ENCODE assay signal across 8 cellular contexts in genomic region chr11:64778473-64779298, GRCh38. TPM values are rescaled to one million over a fixed set of nuclear protein-coding genes. Genes with fewer than 3 reads are reported as not detected.
DNase-seq lines count a peak whose midpoint lies in the region; TF ChIP-seq lines count a peak whose summit lies in the region.

TSS of gene SF1 (minus strand) at chr11:64778542. CDS start at chr11:64778392, 150 bp downstream.

- TF ChIP-seq CTCF in fibroblast of the aortic adventitia (IDR thresholded peaks at IDR 0.05; ENCODE audit: insufficient read depth, low read length) = no peak
- TF ChIP-seq CTCF in nephron (IDR thresholded peaks at IDR 0.05; ENCODE audit: unreplicated experiment in 3 of 3) = no peak

- H3K4me3 ChIP-seq in H7 (ENCODE audit: insufficient read depth, low read depth, low read length) = peak within 1 kb of the TSS; percentile 91
- peak within 1 kb of the TSS; percentile 97 for H3K4me3 ChIP-seq in fibroblast of the aortic adventitia (ENCODE audit: low read depth, low read length)

- H3K4me3 Mint-ChIP-seq in nephron = peak within 1 kb of the TSS; percentile 86 to 99 (median 98)
- peak within 1 kb of the TSS; percentile 95 for H3K4me3 Mint-ChIP-seq in stimulated activated naive CD8-positive, alpha-beta T cell treated with anti-CD3 and anti-CD28 coated beads, Interleukin-15, Interleukin-2, amounts not matched to agents 100 ng/mL and 50 ng/mL, for 24 hours

- H3K36me3 Mint-ChIP-seq in nephron (ENCODE audit: low read depth) = peaks cover 38% of the 10 kb centered on the region
- H3K36me3 Mint-ChIP-seq in stimulated activated naive CD8-positive, alpha-beta T cell treated with anti-CD3 and anti-CD28 coated beads, Interleukin-15, Interleukin-2, amounts not matched to agents 100 ng/mL and 50 ng/mL, for 24 hours (ENCODE audit: low read depth) = peaks cover 57% of the 10 kb centered on the region

- no peaks in the 10 kb centered on the region for H3K27me3 ChIP-seq in H7 (ENCODE audit: control insufficient read depth, insufficient read depth, low read length)

- H3K27ac Mint-ChIP-seq in nephron = peak within 1 kb of the TSS; percentile 96 to 98 (median 98)
- H3K27ac Mint-ChIP-seq in stimulated activated naive CD8-positive, alpha-beta T cell treated with anti-CD3 and anti-CD28 coated beads, Interleukin-15, Interleukin-2, amounts not matched to agents 100 ng/mL and 50 ng/mL, for 24 hours = peak within 1 kb of the TSS; percentile 99

- H3K9me3 Mint-ChIP-seq in nephron = no peaks in the 10 kb centered on the region
- no peaks in the 10 kb centered on the region for H3K9me3 Mint-ChIP-seq in stimulated activated naive CD8-positive, alpha-beta T cell treated with anti-CD3 and anti-CD28 coated beads, Interleukin-15, Interleukin-2, amounts not matched to agents 100 ng/mL and 50 ng/mL, for 24 hours

- H3K27me3 Mint-ChIP-seq in nephron (ENCODE audit: low read depth) = no peaks in the 10 kb centered on the region
- no peaks in the 10 kb centered on the region for H3K27me3 Mint-ChIP-seq in stimulated activated naive CD8-positive, alpha-beta T cell treated with anti-CD3 and anti-CD28 coated beads, Interleukin-15, Interleukin-2, amounts not matched to agents 100 ng/mL and 50 ng/mL, for 24 hours

- H3K36me3 ChIP-seq in H7 (replicated peaks; ENCODE audit: control insufficient read depth, insufficient read depth, low read length) = peaks cover 29% of the 10 kb centered on the region

- peaks cover 40% of the 10 kb centered on the region for H3K4me1 Mint-ChIP-seq in nephron
- H3K4me1 Mint-ChIP-seq in stimulated activated naive CD8-positive, alpha-beta T cell treated with anti-CD3 and anti-CD28 coated beads, Interleukin-15, Interleukin-2, amounts not matched to agents 100 ng/mL and 50 ng/mL, for 24 hours (ENCODE audit: low read depth) = peaks cover 57% of the 10 kb centered on the region

- DNase-seq in ELR (ENCODE audit: low read depth) = peak; percentile 100
- DNase-seq in H7 = peak; percentile 98
- DNase-seq in M059J (ENCODE audit: low read depth) = peak; percentile 100
- peak; percentile 99 for DNase-seq in SHP77 (lab: John Stamatoyannopoulos, UW)
- peak; percentile 96 for DNase-seq in activated gamma-delta T cell (lab: John Stamatoyannopoulos, UW)
- DNase-seq in fibroblast of the aortic adventitia (ENCODE audit: low read depth) = peak; percentile 100

RNA-seq across cellular contexts. Expression of gene SF1, which starts in this region (rescaled TPM):
- total RNA-seq in H7 (2014; rRNA removed; shearing (Covaris generic)) = 66.5 and 80.0 TPM in 2 replicates
- total RNA-seq in M059J (2014; rRNA removed; shearing (Covaris generic)) = 83.7 and 138 TPM in 2 replicates
- 150 and 183 TPM in 2 replicates for total RNA-seq in fibroblast of the aortic adventitia (ENCODE audit: low replicate concordance)

Comparison
In these comparisons a context has a peak if more than half of its experiments do, and no peak if none do; other contexts are left out.
1. Peak in every context shown above with its lines: DNase-seq and H3K4me3 ChIP-seq.